1 cellular context compared by ENCODE assay signal in genomic region chrX:118992441-118993121, GRCh38. TPM values are rescaled to one million over a fixed set of nuclear protein-coding genes. Genes with fewer than 3 reads are reported as not detected.
"Had no signal": no experiment of that assay in that cellular context is flagged by ENCODE, and none has a peak within 500 bp of the region (broad histone marks: within the 10 kb centered on the region; RNA-seq: fewer than 3 reads in every experiment).

No MANE protein-coding gene starts in this region.

RNA-seq across cellular contexts. Expression of gene LONRF3, which starts 18.2 kb away (rescaled TPM):
- polyA plus RNA-seq: keratinocyte had no signal
